19 cellular contexts compared by ENCODE assay signal in the genomic region with DNA sequence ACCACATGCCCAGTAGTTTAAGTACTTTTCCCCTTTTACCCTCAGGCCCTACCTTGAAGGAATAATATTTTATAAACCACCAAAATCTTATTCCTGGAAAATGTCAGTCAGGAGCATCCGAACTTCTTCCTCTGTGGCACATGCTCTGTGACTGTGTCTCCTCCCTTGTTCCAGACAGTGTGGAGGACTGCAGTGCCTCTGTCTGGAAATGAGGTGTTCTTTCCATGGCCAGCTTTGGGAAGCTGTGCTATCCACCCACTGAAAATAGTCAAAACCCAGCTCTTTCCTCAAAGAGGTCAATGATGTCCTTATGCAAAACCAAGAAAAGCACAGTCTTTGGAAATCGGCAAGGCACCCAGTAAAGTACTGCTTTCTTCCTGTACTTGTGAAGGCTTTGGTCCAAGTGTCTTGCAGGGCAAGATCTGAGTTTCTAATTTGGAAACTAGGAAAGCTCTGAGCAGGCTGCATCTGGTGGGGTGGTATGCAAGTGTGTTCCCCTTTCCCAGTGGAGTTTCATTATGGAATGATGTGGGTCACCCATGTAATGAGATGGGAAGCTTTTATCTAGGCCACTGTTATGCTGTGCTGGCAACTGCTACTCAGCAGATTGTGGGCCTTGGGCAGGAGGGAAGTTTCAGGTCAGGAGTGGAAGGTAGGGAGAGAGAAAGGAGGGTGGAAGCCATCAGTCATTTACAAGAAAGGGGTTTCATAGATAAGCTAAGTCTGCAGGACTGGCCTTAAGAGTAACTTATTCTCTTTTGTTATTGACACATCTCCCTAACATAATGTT. TPM values are rescaled to one million over a fixed set of nuclear protein-coding genes. Genes with fewer than 3 reads are reported as not detected.
DNase-seq lines count a peak whose midpoint lies in the region; ATAC-seq, FAIRE-seq and TF ChIP-seq lines count a peak whose summit lies in the region.
"Had no signal": no experiment of that assay in that cellular context is flagged by ENCODE, and none has a peak within 500 bp of the region (broad histone marks: within the 10 kb centered on the region; RNA-seq: fewer than 3 reads in every experiment).

No MANE protein-coding gene starts in this region.

- H3K27ac ChIP-seq in endothelial cell of umbilical vein (ENCODE audit: insufficient read depth, low read depth, low read length), result no peak overlapping the region
- H3K27ac ChIP-seq: coronary artery, esophagus muscularis mucosa, GM23248, VCaP had no signal

- no peaks in the 10 kb centered on the region for H3K27me3 ChIP-seq in endothelial cell of umbilical vein (ENCODE audit: control insufficient read depth in 2 of 2, insufficient read depth in 2 of 2, low read length in 2 of 2)
- H3K27me3 ChIP-seq: esophagus muscularis mucosa, testis had no signal

- H2AFZ ChIP-seq in endothelial cell of umbilical vein (ENCODE audit: low read depth, low read length), result no peak overlapping the region
- H2AFZ ChIP-seq: GM23248 had no signal

- H3K4me2 ChIP-seq in endothelial cell of umbilical vein (ENCODE audit: insufficient read depth, low read length), result no peak overlapping the region

- H3K9me1 ChIP-seq in endothelial cell of umbilical vein (replicated peaks; ENCODE audit: control insufficient read depth, extremely low read depth, insufficient read depth, low read length), result no peaks in the 10 kb centered on the region

- POLR2A ChIA-PET in endothelial cell of umbilical vein (lab: Charles Lee), result no interaction called here

- H3K9me3 Mint-ChIP-seq in activated CD8-positive, alpha-beta memory T cell treated with anti-CD3 and anti-CD28 coated beads, Interleukin-2, amount 10 ng/mL, durations not matched to agents 7 days and 5 days (ENCODE audit: low read depth), result no peaks in the 10 kb centered on the region
- H3K9me3 Mint-ChIP-seq in stimulated activated effector memory CD8-positive, alpha-beta T cell treated with anti-CD3 and anti-CD28 coated beads, Interleukin-12 subunit alpha, Interleukin-12 subunit beta, amount 100 ng/mL, for 72 hours, result no peaks in the 10 kb centered on the region

- H4K20me1 ChIP-seq in endothelial cell of umbilical vein (replicated peaks; ENCODE audit: control insufficient read depth, extremely low read depth, insufficient read depth, low read length), result no peaks in the 10 kb centered on the region

- intact Hi-C loops in endothelial cell of umbilical vein (cut with micrococcal nuclease), result no loop called here

- DNase-seq in activated CD8-positive, alpha-beta memory T cell treated with anti-CD3 and anti-CD28 coated beads, Interleukin-2, amount 10 ng/mL, durations not matched to agents 7 days and 5 days, result no peak
- no peak for DNase-seq in activated CD8-positive, alpha-beta memory T cell treated with anti-CD3 and anti-CD28 coated beads for 24 hours
- DNase-seq in T-helper 17 cell, result no peak
- no peak for DNase-seq in endothelial cell of umbilical vein (ENCODE audit: low read depth, low spot score)
- DNase-seq in stimulated activated effector memory CD8-positive, alpha-beta T cell treated with anti-CD3 and anti-CD28 coated beads, Interleukin-12 subunit alpha, Interleukin-12 subunit beta, amount 100 ng/mL, for 72 hours (ENCODE audit: low spot score in 2 of 2), result no peak
- no peak for DNase-seq in DMS53 treated with DMSO at 0.1 percent for 48 hours (lab: John Stamatoyannopoulos, UW; ENCODE audit: unreplicated experiment)
- DNase-seq in RCC 7860 (ENCODE audit: low spot score), result no peak
- no peak for DNase-seq in stimulated activated CD8-positive, alpha-beta memory T cell treated with anti-CD3 and anti-CD28 coated beads, Interleukin-4, amount 100 ng/mL, for 48 hours
- DNase-seq: ACHN, GM23248, head of caudate nucleus, NCI-H1436, NCI-H226, testis had no signal

- no peak overlapping the region for H3K4me3 ChIP-seq in endothelial cell of umbilical vein (replicated peaks in 1 of 3; ENCODE audit: insufficient read depth in 1 of 3, low read depth in 1 of 3, low read length in 3 of 3)
- H3K4me3 ChIP-seq: coronary artery, esophagus muscularis mucosa, GM23248, testis had no signal

- TF ChIP-seq POLR2A in endothelial cell of umbilical vein (IDR thresholded peaks at IDR 0.05; ENCODE audit: low read depth, low read length), result no peak

- peaks cover 72% of the 10 kb centered on the region for H3K4me1 Mint-ChIP-seq in activated CD8-positive, alpha-beta memory T cell treated with anti-CD3 and anti-CD28 coated beads, Interleukin-2, amount 10 ng/mL, durations not matched to agents 7 days and 5 days
- peaks cover 85% of the 10 kb centered on the region for H3K4me1 Mint-ChIP-seq in T-helper 17 cell
- peaks cover 94% of the 10 kb centered on the region for H3K4me1 Mint-ChIP-seq in stimulated activated effector memory CD8-positive, alpha-beta T cell treated with anti-CD3 and anti-CD28 coated beads, Interleukin-12 subunit alpha, Interleukin-12 subunit beta, amount 100 ng/mL, for 72 hours

- H3K79me2 ChIP-seq in endothelial cell of umbilical vein (ENCODE audit: control insufficient read depth, insufficient read depth, low read length), result no peaks in the 10 kb centered on the region

- CTCF ChIA-PET in activated CD8-positive, alpha-beta memory T cell treated with anti-CD3 and anti-CD28 coated beads, Interleukin-2, amount 10 ng/mL, durations not matched to agents 7 days and 5 days (lab: Charles Lee), result interaction anchor here (1.1 to 5.8 kb wide), 3 partner anchors 32 to 152 kb away, joined by 3 to 41 read pairs (median 30); no protein-coding TSS in a partner anchor
- CTCF ChIA-PET in endothelial cell of umbilical vein (lab: Charles Lee), result interaction anchor here (0.9 to 4.5 kb wide), 4 partner anchors 17 to 133 kb away, joined by 3 to 17 read pairs (median 6); no protein-coding TSS in a partner anchor

- dilution Hi-C loops in endothelial cell of umbilical vein (cut with MboI; ENCODE audit: extremely low pct_ligation_motif_present, low sequenced_read_pairs), result no loop called here

- H3K4me3 Mint-ChIP-seq in activated CD8-positive, alpha-beta memory T cell treated with anti-CD3 and anti-CD28 coated beads, Interleukin-2, amount 10 ng/mL, durations not matched to agents 7 days and 5 days, result no peak overlapping the region
- H3K4me3 Mint-ChIP-seq in T-helper 17 cell, result peak overlapping the region; percentile 81
- peak overlapping the region; percentile 5 for H3K4me3 Mint-ChIP-seq in stimulated activated effector memory CD8-positive, alpha-beta T cell treated with anti-CD3 and anti-CD28 coated beads, Interleukin-12 subunit alpha, Interleukin-12 subunit beta, amount 100 ng/mL, for 72 hours

- no peak for ATAC-seq in activated CD8-positive, alpha-beta memory T cell treated with anti-CD3 and anti-CD28 coated beads, Interleukin-2, amount 10 ng/mL, durations not matched to agents 7 days and 5 days
- ATAC-seq in T-helper 17 cell, result no peak
- ATAC-seq in stimulated activated effector memory CD8-positive, alpha-beta T cell treated with anti-CD3 and anti-CD28 coated beads, Interleukin-12 subunit alpha, Interleukin-12 subunit beta, amount 100 ng/mL, for 72 hours, result no peak

- H3K36me3 Mint-ChIP-seq in activated CD8-positive, alpha-beta memory T cell treated with anti-CD3 and anti-CD28 coated beads, Interleukin-2, amount 10 ng/mL, durations not matched to agents 7 days and 5 days, result peaks cover 75% of the 10 kb centered on the region
- H3K36me3 Mint-ChIP-seq in T-helper 17 cell (ENCODE audit: low read depth), result peaks cover 13% of the 10 kb centered on the region
- H3K36me3 Mint-ChIP-seq in stimulated activated effector memory CD8-positive, alpha-beta T cell treated with anti-CD3 and anti-CD28 coated beads, Interleukin-12 subunit alpha, Interleukin-12 subunit beta, amount 100 ng/mL, for 72 hours, result peaks cover 22% of the 10 kb centered on the region

- H3K4me1 ChIP-seq in endothelial cell of umbilical vein (ENCODE audit: control insufficient read depth, extremely low read depth, insufficient read depth, low read length), result peaks cover 3% of the 10 kb centered on the region
- H3K4me1 ChIP-seq: testis had no signal

- H3K27ac Mint-ChIP-seq in activated CD8-positive, alpha-beta memory T cell treated with anti-CD3 and anti-CD28 coated beads, Interleukin-2, amount 10 ng/mL, durations not matched to agents 7 days and 5 days, result peak overlapping the region; percentile 1
- no peak overlapping the region for H3K27ac Mint-ChIP-seq in T-helper 17 cell
- peak overlapping the region; percentile 91 for H3K27ac Mint-ChIP-seq in stimulated activated effector memory CD8-positive, alpha-beta T cell treated with anti-CD3 and anti-CD28 coated beads, Interleukin-12 subunit alpha, Interleukin-12 subunit beta, amount 100 ng/mL, for 72 hours
- H3K27ac Mint-ChIP-seq: progenitor cell of endocrine pancreas had no signal

- BruUV-seq in endothelial cell of umbilical vein (replicated peaks; lab: Mats Ljungman, UMichigan), result no TSS peak

- peak; percentile 52 for FAIRE-seq in endothelial cell of umbilical vein (lab: Jason Lieb, UNC)
- FAIRE-seq in RCC 7860 (lab: Jason Lieb, UNC), result no peak

- H3K9me3 ChIP-seq in T-helper 17 cell (ENCODE audit: control insufficient read depth, low read length, poor library complexity, severe bottlenecking) (no peaks in the 10 kb centered on the region), endothelial cell of umbilical vein (replicated peaks; ENCODE audit: control insufficient read depth, insufficient read depth, low read length) (no peaks in the 10 kb centered on the region)
- H3K9me3 ChIP-seq: esophagus muscularis mucosa, testis had no signal

- TF ChIP-seq CTCF in endothelial cell of umbilical vein (IDR thresholded peaks at IDR 0.05; ENCODE audit: extremely low read depth in 1 of 2, insufficient read depth in 1 of 2, low read depth in 1 of 2, low read length in 2 of 2), result no peak

- H3K36me3 ChIP-seq in endothelial cell of umbilical vein (ENCODE audit: control insufficient read depth in 2 of 2, extremely low read depth in 1 of 2, insufficient read depth in 2 of 2, low read length in 2 of 2), result no peaks in the 10 kb centered on the region

- no peak overlapping the region for H3K9ac ChIP-seq in endothelial cell of umbilical vein (replicated peaks; ENCODE audit: extremely low read depth, insufficient read depth, low read length)
- H3K9ac ChIP-seq: GM23248 had no signal

- H3K27me3 Mint-ChIP-seq in activated CD8-positive, alpha-beta memory T cell treated with anti-CD3 and anti-CD28 coated beads, Interleukin-2, amount 10 ng/mL, durations not matched to agents 7 days and 5 days, result no peaks in the 10 kb centered on the region
- H3K27me3 Mint-ChIP-seq in T-helper 17 cell, result no peaks in the 10 kb centered on the region

RNA-seq across cellular contexts. Expression of gene KIAA0040, which starts 6.0 kb away (rescaled TPM):
- total RNA-seq in activated CD8-positive, alpha-beta memory T cell treated with anti-CD3 and anti-CD28 coated beads, Interleukin-2, amount 10 ng/mL, durations not matched to agents 7 days and 5 days, result 10 to 100 TPM; 54.8 to 64.3 TPM
- 10 to 100 TPM; 29.0 to 31.5 TPM for total RNA-seq in T-helper 17 cell
- total RNA-seq in endothelial cell of umbilical vein, result 10.9 and 21.5 TPM in 2 replicates
- polyA plus RNA-seq in endothelial cell of umbilical vein, result 7.3 and 8.3 TPM in 2 replicates
- 5.6 and 7.0 TPM in 2 replicates for polyA plus RNA-seq in endothelial cell of umbilical vein (2011; cell fraction: cytosol; rRNA removed)
- 8.4 and 8.5 TPM in 2 replicates for polyA plus RNA-seq in endothelial cell of umbilical vein (2011; cell fraction: nucleus; rRNA removed)
- 5.3 and 6.5 TPM in 2 replicates for polyA plus RNA-seq in endothelial cell of umbilical vein (2012)
- 12.0 and 15.3 TPM in 2 replicates for polyA minus RNA-seq in endothelial cell of umbilical vein
- 8.2 TPM for polyA minus RNA-seq in endothelial cell of umbilical vein (2011; cell fraction: cytosol; rRNA and poly(A)+ RNA removed)
- polyA minus RNA-seq in endothelial cell of umbilical vein (2011; cell fraction: nucleus; rRNA and poly(A)+ RNA removed), result 7.4 and 8.8 TPM in 2 replicates
- total RNA-seq: LHCN-M2 had no signal
